In the genomic region with DNA sequence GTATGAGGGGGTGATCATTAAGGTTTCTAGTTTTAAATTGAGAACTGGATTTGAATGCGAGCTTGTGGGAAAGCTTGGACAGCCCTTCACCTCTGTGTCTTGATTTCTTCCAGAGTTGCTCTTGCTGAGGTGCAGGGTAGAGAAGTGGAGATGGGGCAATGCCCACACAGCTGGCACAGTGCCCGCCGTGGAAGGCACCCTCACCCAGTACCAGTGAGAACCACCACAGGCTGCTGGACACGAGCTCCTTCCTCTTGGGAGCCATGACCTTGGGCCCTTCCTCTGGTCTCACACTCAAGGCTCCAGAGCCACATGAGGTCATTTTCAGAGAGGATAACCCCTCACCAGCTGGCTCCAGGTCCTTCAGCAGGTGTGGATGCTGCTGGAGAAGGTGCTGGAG, we compare ENCODE assay signal across 31 cellular contexts.
A peak's percentile ranks its signal among the peaks of the same experiment; 100 is the strongest.
DNase-seq lines count a peak whose midpoint lies in the region; ATAC-seq and TF ChIP-seq lines count a peak whose summit lies in the region.
"Had no signal": no experiment of that assay in that cellular context is flagged by ENCODE, and none has a peak within 500 bp of the region (broad histone marks: within the 10 kb centered on the region; RNA-seq: fewer than 3 reads in every experiment).

No MANE protein-coding gene starts in this region.

- H3K36me3 ChIP-seq in A673 (ENCODE audit: insufficient read depth, low read length, poor library complexity, severe bottlenecking) (no peaks in the 10 kb centered on the region), mesenchymal stem cell (ENCODE audit: control insufficient read depth in 1 of 2, insufficient read depth in 2 of 2, low read depth in 1 of 2, low read length in 2 of 2) (no peaks in the 10 kb centered on the region)
- H3K36me3 ChIP-seq: BE2C; BLaER1; BLaER1 treated with 17β-estradiol and CSF1 and Interleukin-3, amounts not matched to agents 10 nM and 100 nM had no signal

- ATAC-seq in HG03280 (IDR thresholded peaks at IDR 0.05; ENCODE audit: unreplicated experiment), result no peak
- ATAC-seq: A549; CD8-positive, alpha-beta T cell had no signal

- no peak overlapping the region for H2AFZ ChIP-seq in mesenchymal stem cell (ENCODE audit: low read depth, low read length)

- H3K36me3 Mint-ChIP-seq in mesothelial cell of epicardium, result no peaks in the 10 kb centered on the region
- H3K36me3 Mint-ChIP-seq: CD14-positive monocyte; CD4-positive, alpha-beta memory T cell; CD4-positive, CD25-positive, alpha-beta regulatory T cell; CD8-positive, alpha-beta memory T cell; CD8-positive, alpha-beta T cell had no signal

- no peak overlapping the region for H2BK12ac ChIP-seq in mesenchymal stem cell (ENCODE audit: low read length in 2 of 2)

- WGBS in mesenchymal stem cell, result 87% methylated on average over 2 of the region's 4 CpGs

- no peak overlapping the region for H2AK5ac ChIP-seq in mesenchymal stem cell (ENCODE audit: low read length, severe bottlenecking)

- no peak overlapping the region for H3K18ac ChIP-seq in mesenchymal stem cell (ENCODE audit: low read depth in 1 of 2, low read length in 2 of 2)

- no TSS peak for BruUV-seq in A673 (replicated peaks; lab: Mats Ljungman, UMichigan)

- H3K9ac ChIP-seq in mesenchymal stem cell (ENCODE audit: low read length), result no peak overlapping the region
- H3K9ac ChIP-seq: BLaER1; BLaER1 treated with 17β-estradiol and CSF1 and Interleukin-3, amounts not matched to agents 10 nM and 100 nM had no signal

- peaks cover 23% of the 10 kb centered on the region for H3K4me1 Mint-ChIP-seq in mesothelial cell of epicardium
- H3K4me1 Mint-ChIP-seq: B cell; CD14-positive monocyte; CD4-positive, CD25-positive, alpha-beta regulatory T cell; CD8-positive, alpha-beta memory T cell had no signal

- no peak overlapping the region for H3K4me3 Mint-ChIP-seq in mesothelial cell of epicardium
- H3K4me3 Mint-ChIP-seq: B cell; CD14-positive monocyte; CD4-positive, alpha-beta memory T cell; CD4-positive, alpha-beta T cell; CD4-positive, CD25-positive, alpha-beta regulatory T cell; CD8-positive, alpha-beta memory T cell; CD8-positive, alpha-beta T cell had no signal

- H3K14ac ChIP-seq in mesenchymal stem cell (ENCODE audit: low read length in 2 of 2), result no peak overlapping the region

- no peak overlapping the region for H4K8ac ChIP-seq in mesenchymal stem cell (ENCODE audit: low read length)

- no peak for TF ChIP-seq CTCF in A673 (conservative IDR thresholded peaks at IDR 0.05; ENCODE audit: low read depth, low read length)
- TF ChIP-seq CTCF in mesothelial cell of epicardium (IDR thresholded peaks at IDR 0.05; ENCODE audit: unreplicated experiment), result no peak

- H3K4me2 ChIP-seq in mesenchymal stem cell (ENCODE audit: low read length, poor library complexity, severe bottlenecking), result no peak overlapping the region
- H3K4me2 ChIP-seq: A549 had no signal

- H2BK15ac ChIP-seq in mesenchymal stem cell (ENCODE audit: low read depth, poor library complexity, severe bottlenecking), result peak overlapping the region; percentile 9

- H3K4ac ChIP-seq in mesenchymal stem cell (ENCODE audit: low read depth in 1 of 2, low read length in 2 of 2), result no peak overlapping the region

- no peaks in the 10 kb centered on the region for H3K79me1 ChIP-seq in mesenchymal stem cell (replicated peaks; ENCODE audit: low read length, poor library complexity, severe bottlenecking)

- H3K27ac ChIP-seq in A673 (ENCODE audit: low read depth, low read length, poor library complexity, severe bottlenecking), result peak overlapping the region; percentile 14
- H3K27ac ChIP-seq in mesenchymal stem cell (ENCODE audit: low read length, poor library complexity, severe bottlenecking), result no peak overlapping the region
- H3K27ac ChIP-seq: 22Rv1, A549, BLaER1, C4-2B had no signal

- DNase-seq in A673 (ENCODE audit: low spot score) (no peak), mesenchymal stem cell (no peak), mesothelial cell of epicardium (ENCODE audit: low spot score in 2 of 2, unreplicated experiment in 2 of 2) (no peak)
- DNase-seq: 8988T; ACHN; AML-193; BE2C; C1 segment of cervical spinal cord; Caco-2; Calu3; CD4-positive, alpha-beta memory T cell; CD4-positive, alpha-beta T cell; CD4-positive, CD25-positive, alpha-beta regulatory T cell; CD8-positive, alpha-beta memory T cell; CD8-positive, alpha-beta T cell; COR-L47; DMS 273 treated with DMSO at 0.1 percent for 48 hours; DMS153; DMS53; DMS79; DMS79 treated with DMSO at 0.1 percent for 48 hours; DND-41; EL had no signal

- CTCF ChIA-PET in A673 (lab: Charles Lee), result no interaction called here

- peaks cover 16% of the 10 kb centered on the region for H3K9me3 Mint-ChIP-seq in mesothelial cell of epicardium

- POLR2A ChIA-PET in A673 (lab: Charles Lee; ENCODE audit: low non-redundant PET), result no interaction called here

- H3K27ac Mint-ChIP-seq in mesothelial cell of epicardium, result no peak overlapping the region
- H3K27ac Mint-ChIP-seq: B cell; CD14-positive monocyte; CD4-positive, alpha-beta T cell; CD4-positive, CD25-positive, alpha-beta regulatory T cell; CD8-positive, alpha-beta memory T cell; CD8-positive, alpha-beta T cell had no signal

- no peak overlapping the region for H4K91ac ChIP-seq in mesenchymal stem cell (ENCODE audit: low read length)

- H3K9me3 ChIP-seq in A673 (ENCODE audit: low read depth, low read length, poor library complexity, severe bottlenecking), result peaks cover 10% of the 10 kb centered on the region
- H3K9me3 ChIP-seq in mesenchymal stem cell (ENCODE audit: control insufficient read depth, low read length), result peaks cover 11% of the 10 kb centered on the region
- H3K9me3 ChIP-seq: A549, BE2C had no signal

- intact Hi-C loops in A673 (cut with micrococcal nuclease; ENCODE audit: unreplicated experiment), result no loop called here

- no peak overlapping the region for H2BK5ac ChIP-seq in mesenchymal stem cell (ENCODE audit: low read depth, low read length, poor library complexity, severe bottlenecking)

- H3K4me1 ChIP-seq in A673 (ENCODE audit: insufficient read depth, low read length, poor library complexity, severe bottlenecking), result peaks cover 25% of the 10 kb centered on the region
- peaks cover 6% of the 10 kb centered on the region for H3K4me1 ChIP-seq in mesenchymal stem cell (ENCODE audit: control insufficient read depth, insufficient read depth, low read depth, low read length)

- H3K4me3 ChIP-seq in A673 (ENCODE audit: low read depth, low read length, poor library complexity, severe bottlenecking), result no peak overlapping the region
- H3K4me3 ChIP-seq in mesenchymal stem cell (ENCODE audit: insufficient read depth in 1 of 2, low read depth in 1 of 2, low read length in 2 of 2), result no peak overlapping the region
- H3K4me3 ChIP-seq: A549; BLaER1; BLaER1 treated with 17β-estradiol and CSF1 and Interleukin-3, amounts not matched to agents 10 nM and 100 nM had no signal

- peaks cover 15% of the 10 kb centered on the region for H3K27me3 Mint-ChIP-seq in mesothelial cell of epicardium (ENCODE audit: low read depth)
- H3K27me3 Mint-ChIP-seq: B cell had no signal

- no peak overlapping the region for H2BK120ac ChIP-seq in mesenchymal stem cell (ENCODE audit: low read depth, low read length)

- H3K23ac ChIP-seq in mesenchymal stem cell (ENCODE audit: low read length in 2 of 2), result no peak overlapping the region

- H3K27me3 ChIP-seq in A673 (replicated peaks; ENCODE audit: insufficient read depth, low read depth, low read length, poor library complexity) (no peaks in the 10 kb centered on the region), mesenchymal stem cell (ENCODE audit: control insufficient read depth in 1 of 2, insufficient read depth in 1 of 2, low read length in 2 of 2) (peaks cover 36 to 69% of the 10 kb centered on the region in 2 experiments)
- H3K27me3 ChIP-seq: BE2C, BLaER1 had no signal
